Comparison of ENCODE assay signal across 8 cellular contexts in genomic region chr18:3015203-3015590, GRCh38. TPM values are rescaled to one million over a fixed set of nuclear protein-coding genes. Genes with fewer than 3 reads are reported as not detected.
DNase-seq lines count a peak whose midpoint lies in the region; TF ChIP-seq lines count a peak whose summit lies in the region.

No MANE protein-coding gene starts in this region.

- no peaks in the 10 kb centered on the region for H3K9me3 ChIP-seq in left ventricle myocardium inferior (replicated peaks)
- no peaks in the 10 kb centered on the region for H3K9me3 ChIP-seq in BE2C

- H3K27me3 ChIP-seq in left ventricle myocardium inferior (ENCODE audit: low read depth): no peaks in the 10 kb centered on the region
- H3K27me3 ChIP-seq in BE2C: no peaks in the 10 kb centered on the region

- peaks cover 4% of the 10 kb centered on the region for H3K36me3 Mint-ChIP-seq in progenitor cell of endocrine pancreas (ENCODE audit: insufficient read depth)

- H3K36me3 ChIP-seq in left ventricle myocardium inferior (no peaks in the 10 kb centered on the region), BE2C (no peaks in the 10 kb centered on the region)

- H3K27me3 Mint-ChIP-seq in progenitor cell of endocrine pancreas: peaks cover 7% of the 10 kb centered on the region

- intact Hi-C loops in left ventricle myocardium inferior (cut with micrococcal nuclease): no loop called here
- intact Hi-C loops in cardiac septum (cut with DNase I): no loop called here

- in situ Hi-C loops in astrocyte of the spinal cord (cut with HindIII; ENCODE audit: low sequenced_read_pairs): no loop called here

- H3K9me3 Mint-ChIP-seq in progenitor cell of endocrine pancreas (ENCODE audit: low read depth): no peaks in the 10 kb centered on the region

- peaks cover 16% of the 10 kb centered on the region for H3K4me1 Mint-ChIP-seq in progenitor cell of endocrine pancreas (ENCODE audit: low read depth)

- peaks cover 56% of the 10 kb centered on the region for H3K4me1 ChIP-seq in left ventricle myocardium inferior
- no peaks in the 10 kb centered on the region for H3K4me1 ChIP-seq in BE2C

- DNase-seq in left ventricle myocardium inferior (no peak), cardiac septum (ENCODE audit: low spot score) (no peak), astrocyte of the spinal cord (ENCODE audit: low read depth, low spot score) (peak; percentile 57), lung microvascular endothelial cell (ENCODE audit: low read depth in 2 of 2) (peak; percentile 72 to 88), BE2C (no peak), NCI-H2227 treated with DMSO at 0.1 percent for 48 hours (lab: John Stamatoyannopoulos, UW) (no peak), progenitor cell of endocrine pancreas (ENCODE audit: low spot score, unreplicated experiment) (no peak), NCI-H748 (lab: John Stamatoyannopoulos, UW; ENCODE audit: unreplicated experiment) (no peak)

- H3K4me3 ChIP-seq in left ventricle myocardium inferior: no peak overlapping the region
- H3K4me3 ChIP-seq in astrocyte of the spinal cord (ENCODE audit: low read depth, low read length): no peak overlapping the region
- H3K4me3 ChIP-seq in BE2C (ENCODE audit: low read depth, low read length): no peak overlapping the region

- TF ChIP-seq CTCF in left ventricle myocardium inferior (IDR thresholded peaks at IDR 0.05; ENCODE audit: borderline replicate concordance): no peak
- TF ChIP-seq CTCF in astrocyte of the spinal cord (IDR thresholded peaks at IDR 0.05; ENCODE audit: low read depth, low read length): no peak
- no peak for TF ChIP-seq CTCF in BE2C (IDR thresholded peaks at IDR 0.05; ENCODE audit: low read depth, low read length)
- no peak for TF ChIP-seq CTCF in progenitor cell of endocrine pancreas (IDR thresholded peaks at IDR 0.05; ENCODE audit: unreplicated experiment)

- H3K27ac ChIP-seq in left ventricle myocardium inferior (replicated peaks): peak overlapping the region; percentile 94

- H3K4me3 Mint-ChIP-seq in progenitor cell of endocrine pancreas (ENCODE audit: low read depth): no peak overlapping the region

- H3K27ac Mint-ChIP-seq in progenitor cell of endocrine pancreas: no peak overlapping the region

RNA-seq across cellular contexts. Expression of gene LPIN2, which starts 2.3 kb away (rescaled TPM):
- total RNA-seq in left ventricle myocardium inferior (8.2 TPM), cardiac septum (9.3 TPM), lung microvascular endothelial cell (18.1 and 34.3 TPM in 2 replicates), progenitor cell of endocrine pancreas (22.8 and 25.9 TPM in 2 replicates)
- 3.6 TPM for polyA plus RNA-seq in BE2C (2012; ENCODE audit: insufficient read depth, insufficient read length, low read depth)

Comparison
In these comparisons a context has a peak if more than half of its experiments do, and no peak if none do; other contexts are left out.
1. DNase-seq: peak in astrocyte of the spinal cord (single experiment) and lung microvascular endothelial cell (2 of 2); none in left ventricle myocardium inferior (single experiment), cardiac septum (single experiment), BE2C (single experiment), NCI-H2227 treated with DMSO at 0.1 percent for 48 hours (single experiment), progenitor cell of endocrine pancreas (single experiment) and NCI-H748 (single experiment).